10 cellular contexts compared by ENCODE assay signal in the genomic region with DNA sequence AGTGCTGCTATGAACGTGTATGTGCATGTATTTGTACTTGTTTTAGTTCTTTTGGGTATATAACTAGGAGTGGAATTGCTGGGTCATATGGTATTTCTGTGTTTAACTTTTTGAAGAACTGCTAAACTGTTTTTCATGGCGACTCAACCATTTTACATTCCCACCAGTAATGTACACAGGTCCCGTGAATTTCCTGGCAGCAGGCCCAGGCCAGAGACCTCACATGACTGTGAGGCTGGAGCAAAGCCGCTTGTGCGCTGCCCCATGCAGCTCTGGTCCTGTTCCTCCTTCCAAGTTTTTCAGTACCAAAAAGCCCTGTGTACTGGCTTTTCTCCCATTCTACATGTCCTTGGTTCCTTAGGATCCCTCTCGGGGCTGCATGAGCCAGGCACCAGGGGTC. TPM values are rescaled to one million over a fixed set of nuclear protein-coding genes. Genes with fewer than 3 reads are reported as not detected.
DNase-seq lines count a peak whose midpoint lies in the region; ATAC-seq and TF ChIP-seq lines count a peak whose summit lies in the region.
"Had no signal": no experiment of that assay in that cellular context is flagged by ENCODE, and none has a peak within 500 bp of the region (broad histone marks: within the 10 kb centered on the region; RNA-seq: fewer than 3 reads in every experiment).

No MANE protein-coding gene starts in this region.

- intact Hi-C loops in right cardiac atrium (cut with DNase I): no loop called here

- TF ChIP-seq EP300 in Ishikawa (IDR thresholded peaks at IDR 0.05; ENCODE audit: borderline replicate concordance): no peak

- peak overlapping the region; percentile 74 for H3K27ac ChIP-seq in right cardiac atrium (ENCODE audit: low read length)

- peak; percentile 32 for ATAC-seq in right cardiac atrium
- no peak for ATAC-seq in GM18511 (IDR thresholded peaks at IDR 0.05; ENCODE audit: unreplicated experiment)
- ATAC-seq in GM21526 (IDR thresholded peaks at IDR 0.05; ENCODE audit: low FRiP score, unreplicated experiment): no peak
- ATAC-seq: activated CD8-positive, alpha-beta T cell treated with anti-CD3 and anti-CD28 coated beads, Interleukin-2, amount 10 ng/mL, durations not matched to agents 7 days and 5 days; Panc1 had no signal

- H3K9me3 ChIP-seq in right cardiac atrium (ENCODE audit: control insufficient read depth, low read length): no peaks in the 10 kb centered on the region

- H3K4me3 ChIP-seq in right cardiac atrium (ENCODE audit: low read length): no peak overlapping the region

- DNase-seq in brain pericyte (ENCODE audit: low read depth, low spot score) (peak; percentile 57), right cardiac atrium (peak; percentile 81 to 93 (median 91)), smooth muscle cell of the brain vasculature (ENCODE audit: low read depth, low spot score) (peak; percentile 74), superior temporal gyrus (ENCODE audit: extremely low spot score) (no peak), NCI-H1092 (lab: John Stamatoyannopoulos, UW) (no peak)
- DNase-seq: activated CD8-positive, alpha-beta T cell treated with anti-CD3 and anti-CD28 coated beads, Interleukin-2, amount 10 ng/mL, durations not matched to agents 7 days and 5 days had no signal

- no peaks in the 10 kb centered on the region for H3K27me3 ChIP-seq in right cardiac atrium (ENCODE audit: control insufficient read depth, insufficient read depth)

- WGBS in right cardiac atrium: 35% methylated on average over 6 of the region's 6 CpGs

- TF ChIP-seq RAD21 in Ishikawa (IDR thresholded peaks at IDR 0.05; ENCODE audit: low read depth): no peak

- peaks cover 18% of the 10 kb centered on the region for H3K4me1 ChIP-seq in right cardiac atrium (ENCODE audit: control insufficient read depth, insufficient read depth, low read length)

TF ChIP-seq in Ishikawa, 13 proteins besides CTCF, POLR2A, EP300 and RAD21:
- TF ChIP-seq, protein P1, sequence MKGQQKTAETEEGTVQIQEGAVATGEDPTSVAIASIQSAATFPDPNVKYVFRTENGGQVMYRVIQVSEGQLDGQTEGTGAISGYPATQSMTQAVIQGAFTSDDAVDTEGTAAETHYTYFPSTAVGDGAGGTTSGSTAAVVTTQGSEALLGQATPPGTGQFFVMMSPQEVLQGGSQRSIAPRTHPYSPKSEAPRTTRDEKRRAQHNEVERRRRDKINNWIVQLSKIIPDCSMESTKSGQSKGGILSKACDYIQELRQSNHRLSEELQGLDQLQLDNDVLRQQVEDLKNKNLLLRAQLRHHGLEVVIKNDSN (IDR thresholded peaks at IDR 0.05): peak; percentile 69
- TF ChIP-seq TCF12 (IDR thresholded peaks at IDR 0.05; ENCODE audit: low read depth) (no peak), NFIC (IDR thresholded peaks at IDR 0.05) (peak; percentile 75), EGR1 (IDR thresholded peaks at IDR 0.05) (no peak), CEBPB (IDR thresholded peaks at IDR 0.05) (no peak), CREB1 (IDR thresholded peaks at IDR 0.05; ENCODE audit: low read depth) (no peak), FOXM1 (IDR thresholded peaks at IDR 0.05; ENCODE audit: borderline replicate concordance, low read depth) (no peak), TEAD4 (IDR thresholded peaks at IDR 0.05) (0 out of 2 replicates have a peak, but pooled peaks have one; percentile 22)
- TF ChIP-seq, protein P2, sequence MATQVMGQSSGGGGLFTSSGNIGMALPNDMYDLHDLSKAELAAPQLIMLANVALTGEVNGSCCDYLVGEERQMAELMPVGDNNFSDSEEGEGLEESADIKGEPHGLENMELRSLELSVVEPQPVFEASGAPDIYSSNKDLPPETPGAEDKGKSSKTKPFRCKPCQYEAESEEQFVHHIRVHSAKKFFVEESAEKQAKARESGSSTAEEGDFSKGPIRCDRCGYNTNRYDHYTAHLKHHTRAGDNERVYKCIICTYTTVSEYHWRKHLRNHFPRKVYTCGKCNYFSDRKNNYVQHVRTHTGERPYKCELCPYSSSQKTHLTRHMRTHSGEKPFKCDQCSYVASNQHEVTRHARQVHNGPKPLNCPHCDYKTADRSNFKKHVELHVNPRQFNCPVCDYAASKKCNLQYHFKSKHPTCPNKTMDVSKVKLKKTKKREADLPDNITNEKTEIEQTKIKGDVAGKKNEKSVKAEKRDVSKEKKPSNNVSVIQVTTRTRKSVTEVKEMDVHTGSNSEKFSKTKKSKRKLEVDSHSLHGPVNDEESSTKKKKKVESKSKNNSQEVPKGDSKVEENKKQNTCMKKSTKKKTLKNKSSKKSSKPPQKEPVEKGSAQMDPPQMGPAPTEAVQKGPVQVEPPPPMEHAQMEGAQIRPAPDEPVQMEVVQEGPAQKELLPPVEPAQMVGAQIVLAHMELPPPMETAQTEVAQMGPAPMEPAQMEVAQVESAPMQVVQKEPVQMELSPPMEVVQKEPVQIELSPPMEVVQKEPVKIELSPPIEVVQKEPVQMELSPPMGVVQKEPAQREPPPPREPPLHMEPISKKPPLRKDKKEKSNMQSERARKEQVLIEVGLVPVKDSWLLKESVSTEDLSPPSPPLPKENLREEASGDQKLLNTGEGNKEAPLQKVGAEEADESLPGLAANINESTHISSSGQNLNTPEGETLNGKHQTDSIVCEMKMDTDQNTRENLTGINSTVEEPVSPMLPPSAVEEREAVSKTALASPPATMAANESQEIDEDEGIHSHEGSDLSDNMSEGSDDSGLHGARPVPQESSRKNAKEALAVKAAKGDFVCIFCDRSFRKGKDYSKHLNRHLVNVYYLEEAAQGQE (IDR thresholded peaks at IDR 0.05; ENCODE audit: low read depth): no peak
- TF ChIP-seq, protein P3, sequence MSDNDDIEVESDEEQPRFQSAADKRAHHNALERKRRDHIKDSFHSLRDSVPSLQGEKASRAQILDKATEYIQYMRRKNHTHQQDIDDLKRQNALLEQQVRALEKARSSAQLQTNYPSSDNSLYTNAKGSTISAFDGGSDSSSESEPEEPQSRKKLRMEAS (IDR thresholded peaks at IDR 0.05): no peak

RNA-seq across cellular contexts. Expression of gene ACOT11, which starts 29.6 kb away (rescaled TPM):
- total RNA-seq in right cardiac atrium: 10 to 100 TPM; 14.4 to 32.7 (median 28.7) TPM
- 16.7 TPM for polyA plus RNA-seq in right cardiac atrium

RNA-seq across cellular contexts. Expression of gene FAM151A, which starts 45.7 kb away (rescaled TPM):
- under 1 TPM in 3 of 4 donors, not detected in 1; 0.15 to 0.72 (median 0.59) TPM for total RNA-seq in right cardiac atrium
- polyA plus RNA-seq in right cardiac atrium: 0.43 TPM
- total RNA-seq: activated CD8-positive, alpha-beta T cell treated with anti-CD3 and anti-CD28 coated beads, Interleukin-2, amount 10 ng/mL, durations not matched to agents 7 days and 5 days had no signal

Comparison
In these comparisons a context has a peak if more than half of its experiments do, and no peak if none do; other contexts are left out.
1. DNase-seq: peak in brain pericyte (single experiment), right cardiac atrium (3 of 3) and smooth muscle cell of the brain vasculature (single experiment); none in superior temporal gyrus (single experiment) and NCI-H1092 (single experiment).
2. ATAC-seq: peak in right cardiac atrium (2 of 2); none in GM18511 (single experiment) and GM21526 (single experiment).